In the genomic region with DNA sequence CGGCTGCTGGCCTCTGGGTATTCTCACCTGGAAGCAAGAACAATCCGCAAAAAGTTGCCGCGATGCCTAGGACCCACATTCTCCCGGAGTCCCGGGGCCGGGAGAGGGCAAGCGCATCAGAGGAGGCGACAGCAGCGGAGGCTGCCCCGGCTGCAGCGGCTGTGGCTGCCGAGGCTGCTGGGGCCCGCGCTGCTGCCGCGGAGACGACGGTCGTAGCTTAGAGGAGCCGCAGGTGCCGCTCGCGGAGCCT, we compare ENCODE assay signal across 9 cellular contexts. TPM values are rescaled to one million over a fixed set of nuclear protein-coding genes. Genes with fewer than 3 reads are reported as not detected.
DNase-seq lines count a peak whose midpoint lies in the region; ATAC-seq and TF ChIP-seq lines count a peak whose summit lies in the region.
"Had no signal": no experiment of that assay in that cellular context is flagged by ENCODE, and none has a peak within 500 bp of the region (broad histone marks: within the 10 kb centered on the region; RNA-seq: fewer than 3 reads in every experiment).

No MANE protein-coding gene starts in this region.

- no peak overlapping the region for H3K27ac ChIP-seq in PC-9
- H3K27ac ChIP-seq in foreskin keratinocyte: no peak overlapping the region
- no peak overlapping the region for H3K27ac ChIP-seq in ovary

- H3K9me3 ChIP-seq in ES-I3 (ENCODE audit: control insufficient read depth, insufficient read depth, low read length): no peaks in the 10 kb centered on the region
- no peaks in the 10 kb centered on the region for H3K9me3 ChIP-seq in PC-9 (ENCODE audit: insufficient read depth, low read depth)
- H3K9me3 ChIP-seq in ovary: no peaks in the 10 kb centered on the region

- DNase-seq in PC-9 (peak in 1 of 2 experiments; percentile 37), foreskin keratinocyte (peak; percentile 7 to 40), ovary (peak in 1 of 5 donors; percentile 7), UCSD-AML1 (lab: John Stamatoyannopoulos, UW; ENCODE audit: unreplicated experiment) (no peak), SHP77 treated with DMSO at 0.1 percent for 48 hours (lab: John Stamatoyannopoulos, UW) (no peak), AML-193 (lab: John Stamatoyannopoulos, UW) (no peak), cerebellum (ENCODE audit: low spot score) (no peak)
- DNase-seq: activated CD4-positive, alpha-beta T cell treated with anti-CD3 and anti-CD28 coated beads, Interleukin-2, amount 50 U/mL, for 48 hours had no signal

- 0 out of 2 replicates have a peak, but pooled peaks cover 2% of the 10 kb centered on the region for H3K36me3 ChIP-seq in ES-I3 (ENCODE audit: insufficient read depth, low read length)
- H3K36me3 ChIP-seq in PC-9 (ENCODE audit: low read depth): no peaks in the 10 kb centered on the region
- H3K36me3 ChIP-seq in ovary: no peaks in the 10 kb centered on the region

- H3K4me1 ChIP-seq in ES-I3 (ENCODE audit: insufficient read depth, low read length) (peaks cover 8% of the 10 kb centered on the region), PC-9 (replicated peaks; ENCODE audit: insufficient read depth) (peaks cover 12% of the 10 kb centered on the region), foreskin keratinocyte (peaks cover 7% of the 10 kb centered on the region), ovary (ENCODE audit: insufficient read depth) (peaks cover 7% of the 10 kb centered on the region)

- H3K27me3 ChIP-seq in PC-9 (ENCODE audit: insufficient read depth, low read depth) (no peaks in the 10 kb centered on the region), foreskin keratinocyte (peaks cover 65% of the 10 kb centered on the region), ovary (no peaks in the 10 kb centered on the region)

- TF ChIP-seq EP300 in ovary (IDR thresholded peaks at IDR 0.05): no peak

- H2AFZ ChIP-seq in PC-9: peak overlapping the region; percentile 77

- H3K4me3 ChIP-seq in PC-9: peak overlapping the region; percentile 75
- H3K4me3 ChIP-seq in ovary: peak overlapping the region; percentile 26

- 0 to 1% (median 1%) methylated on average over 11 to 24 of the region's 24 CpGs for WGBS in ovary, 3 donors

- peak; percentile 47 for ATAC-seq in foreskin keratinocyte

- BruUV-seq in PC-9 (replicated peaks; lab: Mats Ljungman, UMichigan): no TSS peak

- H3K9ac ChIP-seq in ES-I3 (ENCODE audit: low read depth, low read length): peak overlapping the region; percentile 74

- H3K9me2 ChIP-seq in PC-9 (ENCODE audit: insufficient read depth): no peaks in the 10 kb centered on the region

- CTCF ChIA-PET in PC-9 (lab: Charles Lee): interaction anchor here (0.7 kb wide), 1 partner anchor 367 kb away, joined by 3 read pairs; no protein-coding TSS in a partner anchor

- H3F3A ChIP-seq in PC-9 (ENCODE audit: insufficient read depth, low read depth): peaks cover 11% of the 10 kb centered on the region; the same call in 1 of the 2 replicates

- intact Hi-C loops in PC-9 (cut with micrococcal nuclease; ENCODE audit: unreplicated experiment): loop anchor here (2.0 to 5.0 kb wide), 3 partner anchors 231 to 252 kb away; a partner anchor contains a TSS
- intact Hi-C loops in ovary (cut with DNase I): no loop called here

- TF ChIP-seq POLR2A in ovary (IDR thresholded peaks at IDR 0.05): no peak

- H3K79me2 ChIP-seq in PC-9 (ENCODE audit: low read depth): no peaks in the 10 kb centered on the region

- H4K20me1 ChIP-seq in PC-9 (ENCODE audit: insufficient read depth): no peaks in the 10 kb centered on the region

- POLR2A ChIA-PET in PC-9 (lab: Charles Lee; ENCODE audit: unreplicated experiment): no interaction called here

- peak overlapping the region; percentile 93 for H3K4me2 ChIP-seq in PC-9

- TF ChIP-seq CTCF in PC-9 (conservative IDR thresholded peaks at IDR 0.05) (no peak), foreskin keratinocyte (conservative IDR thresholded peaks at IDR 0.05) (no peak), ovary (IDR thresholded peaks at IDR 0.05) (no peak)

RNA-seq across cellular contexts. Expression of a gene that starts 0.2 kb away (rescaled TPM):
- total RNA-seq in PC-9 (2021) (5.1 and 10.3 TPM in 2 replicates), foreskin keratinocyte (not detected in 2 replicates), ovary (10 to 100 TPM in 2 of 7 donors, 1 to 10 TPM in 3, not detected in 2; 4.1 to 77.3 (median 8.9) TPM), cerebellum (81.1 TPM)
- polyA plus RNA-seq in foreskin keratinocyte (0.03 TPM in 1 of 2 replicates, not detected in the other), ovary (1 to 10 TPM in 1 of 2 donors, under 1 TPM in 1; 0.83 to 1.6 TPM)

Comparison
In these comparisons a context has a peak if more than half of its experiments do, and no peak if none do; other contexts are left out.
1. DNase-seq: peak in foreskin keratinocyte (2 of 2); none in UCSD-AML1 (single experiment), SHP77 treated with DMSO at 0.1 percent for 48 hours (single experiment), AML-193 (0 of 2) and cerebellum (single experiment).